Comparison of ENCODE assay signal across 8 cellular contexts in genomic region chr4:103032575-103032974, GRCh38. TPM values are rescaled to one million over a fixed set of nuclear protein-coding genes. Genes with fewer than 3 reads are reported as not detected.
A peak's percentile ranks its signal among the peaks of the same experiment; 100 is the strongest.
DNase-seq lines count a peak whose midpoint lies in the region; ATAC-seq and TF ChIP-seq lines count a peak whose summit lies in the region.

No MANE protein-coding gene starts in this region.

- DNase-seq in DMS53 (lab: John Stamatoyannopoulos, UW): peak; percentile 51
- DNase-seq in DMS53 treated with DMSO at 0.1 percent for 48 hours (lab: John Stamatoyannopoulos, UW; ENCODE audit: unreplicated experiment): no peak
- DNase-seq in NCI-H2227 (lab: John Stamatoyannopoulos, UW; ENCODE audit: unreplicated experiment): peak; percentile 13
- DNase-seq in endothelial cell (ENCODE audit: low spot score): peak; percentile 29
- no peak for DNase-seq in stomach
- DNase-seq in spleen: no peak
- DNase-seq in ovary: no peak

- no peaks in the 10 kb centered on the region for H3K4me1 Mint-ChIP-seq in endothelial cell (ENCODE audit: unreplicated experiment)

- no peaks in the 10 kb centered on the region for H3K36me3 Mint-ChIP-seq in endothelial cell (ENCODE audit: low read depth, unreplicated experiment)

- H3K27me3 Mint-ChIP-seq in endothelial cell (ENCODE audit: unreplicated experiment): no peaks in the 10 kb centered on the region

- intact Hi-C loops in stomach (cut with DNase I; ENCODE audit: low total_unique reads) (no loop called here), spleen (cut with DNase I; ENCODE audit: low total_unique reads) (no loop called here), ovary (cut with DNase I) (no loop called here)

- TF ChIP-seq CTCF in endothelial cell (IDR thresholded peaks at IDR 0.05; ENCODE audit: unreplicated experiment): peak; percentile 52
- TF ChIP-seq CTCF in stomach (IDR thresholded peaks at IDR 0.05): peak in 4 of 7 experiments; percentile 25 to 37 (median 28)
- TF ChIP-seq CTCF in spleen (IDR thresholded peaks at IDR 0.05 in 8 of 11, conservative IDR thresholded peaks at IDR 0.05 in 3 of 11): peak in 2 of 11 experiments; percentile 13 to 27
- TF ChIP-seq CTCF in ovary (IDR thresholded peaks at IDR 0.05): no peak

- no peak overlapping the region for H3K4me3 Mint-ChIP-seq in endothelial cell (ENCODE audit: unreplicated experiment)

- peak; percentile 86 for ATAC-seq in GM21576 (IDR thresholded peaks at IDR 0.05; ENCODE audit: unreplicated experiment)

- H3K4me3 ChIP-seq in stomach (no peak overlapping the region), spleen (no peak overlapping the region), ovary (no peak overlapping the region)

- TF ChIP-seq EP300 in stomach (IDR thresholded peaks at IDR 0.05) (no peak), ovary (IDR thresholded peaks at IDR 0.05) (no peak)

- H3K36me3 ChIP-seq in stomach (peaks cover 0 to 22% (median 6%) of the 10 kb centered on the region in 4 donors), spleen (peaks cover 0 to 34% (median 0%) of the 10 kb centered on the region in 6 donors), ovary (no peaks in the 10 kb centered on the region)

- H3K9me3 Mint-ChIP-seq in endothelial cell (ENCODE audit: unreplicated experiment): no peaks in the 10 kb centered on the region

- WGBS in stomach, 5 donors: 39 to 55% (median 51%) methylated on average over 2 of the region's 2 CpGs
- WGBS in spleen, 5 donors: 63 to 83% (median 71%) methylated on average over 2 of the region's 2 CpGs
- 65 to 80% (median 78%) methylated on average over 2 of the region's 2 CpGs for WGBS in ovary, 3 donors

- TF ChIP-seq POLR2A in stomach (IDR thresholded peaks at IDR 0.05) (no peak), spleen (IDR thresholded peaks at IDR 0.05) (no peak), ovary (IDR thresholded peaks at IDR 0.05) (no peak)

- H3K9me3 ChIP-seq in stomach: no peaks in the 10 kb centered on the region
- no peaks in the 10 kb centered on the region for H3K9me3 ChIP-seq in spleen
- no peaks in the 10 kb centered on the region for H3K9me3 ChIP-seq in ovary

- H3K4me1 ChIP-seq in stomach: no peaks in the 10 kb centered on the region
- H3K4me1 ChIP-seq in spleen: no peaks in the 10 kb centered on the region
- H3K4me1 ChIP-seq in ovary (ENCODE audit: insufficient read depth): no peaks in the 10 kb centered on the region

- no peaks in the 10 kb centered on the region for H3K27me3 ChIP-seq in stomach
- H3K27me3 ChIP-seq in spleen (replicated peaks in 1 of 7): no peaks in the 10 kb centered on the region
- H3K27me3 ChIP-seq in ovary: no peaks in the 10 kb centered on the region

- H3K27ac ChIP-seq in stomach: no peak overlapping the region
- no peak overlapping the region for H3K27ac ChIP-seq in spleen
- no peak overlapping the region for H3K27ac ChIP-seq in ovary

- H3K27ac Mint-ChIP-seq in endothelial cell (ENCODE audit: unreplicated experiment): no peak overlapping the region

RNA-seq across cellular contexts. Expression of gene SLC9B1, which starts 13.1 kb away (rescaled TPM):
- total RNA-seq in endothelial cell (ENCODE audit: unreplicated experiment) (1.6 TPM), stomach (10 to 100 TPM in 1 of 5 donors, 1 to 10 TPM in 1, not detected in 3; 3.7 to 21.4 TPM), spleen (1 to 10 TPM in 6 of 7 donors, under 1 TPM in 1; 0.79 to 5.4 (median 2.2) TPM), ovary (1 to 10 TPM in 6 of 7 donors, under 1 TPM in 1; 0.83 to 3.8 (median 2.5) TPM)
- polyA plus RNA-seq in stomach (under 1 TPM in 1 of 3 donors, not detected in 2; 0.15 TPM), spleen (1 to 10 TPM in 1 of 3 donors, under 1 TPM in 2; 0.37 to 1.4 (median 0.86) TPM), ovary (1 to 10 TPM; 1.0 to 1.1 TPM)

RNA-seq across cellular contexts. Expression of gene SLC9B2, which starts 44.0 kb away (rescaled TPM):
- total RNA-seq in endothelial cell (ENCODE audit: unreplicated experiment) (5.8 TPM), stomach (10 to 100 TPM in 2 of 5 donors, 1 to 10 TPM in 3; 1.7 to 26.3 (median 8.0) TPM), spleen (10 to 100 TPM; 10.1 to 17.0 (median 13.2) TPM), ovary (10 to 100 TPM; 11.2 to 19.2 (median 17.0) TPM)
- polyA plus RNA-seq in stomach (10 to 100 TPM in 2 of 3 donors, 1 to 10 TPM in 1; 3.5 to 13.0 (median 12.1) TPM), spleen (1 to 10 TPM; 6.4 to 9.2 (median 7.5) TPM), ovary (10 to 100 TPM; 11.0 to 17.0 TPM)

Comparison
In these comparisons a context has a peak if more than half of its experiments do, and no peak if none do; other contexts are left out.
1. DNase-seq: peak in DMS53 (single experiment), NCI-H2227 (single experiment) and endothelial cell (single experiment); none in DMS53 treated with DMSO at 0.1 percent for 48 hours (single experiment), stomach (single experiment), spleen (single experiment) and ovary (0 of 5).
2. CTCF ChIP-seq: peak in endothelial cell (single experiment) and stomach (4 of 7); none in ovary (0 of 3).